ENCODE assay signal across 35 cellular contexts in the genomic region with DNA sequence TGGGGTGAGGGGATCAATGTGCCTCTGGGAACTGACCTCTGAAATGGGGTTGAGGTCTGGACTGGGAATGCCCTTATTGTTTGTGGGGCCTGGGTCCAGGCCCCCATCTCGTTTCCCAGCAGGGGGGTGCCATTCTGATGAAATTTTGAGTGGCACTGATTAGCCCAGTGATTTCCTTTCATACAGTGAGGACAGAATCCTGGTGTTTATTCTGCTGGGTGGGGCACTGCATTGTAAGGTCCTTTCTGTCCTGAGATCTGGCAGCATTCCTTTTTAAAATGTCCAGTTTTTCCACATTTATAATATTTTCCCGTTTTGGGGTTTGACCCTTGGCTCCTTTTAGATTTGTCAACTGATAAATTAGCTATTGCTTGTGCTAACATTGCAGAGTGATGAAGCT. TPM values are rescaled to one million over a fixed set of nuclear protein-coding genes. Genes with fewer than 3 reads are reported as not detected.
DNase-seq lines count a peak whose midpoint lies in the region; ATAC-seq and TF ChIP-seq lines count a peak whose summit lies in the region.
"Had no signal": no experiment of that assay in that cellular context is flagged by ENCODE, and none has a peak within 500 bp of the region (broad histone marks: within the 10 kb centered on the region; RNA-seq: fewer than 3 reads in every experiment).

No MANE protein-coding gene starts in this region.

- H3F3A ChIP-seq in SK-N-SH (replicated peaks; ENCODE audit: insufficient read depth): no peaks in the 10 kb centered on the region

- TF ChIP-seq EP300 in SK-N-SH (IDR thresholded peaks at IDR 0.05; ENCODE audit: borderline replicate concordance in 1 of 2, low read depth in 1 of 2, low read length in 1 of 2): no peak

- POLR2A ChIA-PET in SK-N-SH (lab: Yijun Ruan, JAX): no interaction called here
- POLR2A ChIA-PET in GM10248 (lab: Yijun Ruan, JAX): no interaction called here

- H2AFZ ChIP-seq in SK-N-SH (ENCODE audit: low read depth): peak overlapping the region; percentile 53; the same call in 1 of the 2 replicates
- H2AFZ ChIP-seq: parathyroid adenoma had no signal

- TF ChIP-seq CTCF in SK-N-SH (IDR thresholded peaks at IDR 0.05) (no peak), endodermal cell (conservative IDR thresholded peaks at IDR 0.05) (no peak), mucosa of descending colon (IDR thresholded peaks at IDR 0.05) (no peak), natural killer cell (IDR thresholded peaks at IDR 0.05) (no peak), GM10248 (IDR thresholded peaks at IDR 0.05; ENCODE audit: control extremely low read depth, extremely low read depth, low read depth, missing control alignments) (no peak)

- no peak for TF ChIP-seq RAD21 in SK-N-SH (IDR thresholded peaks at IDR 0.05; ENCODE audit: low read length)

- H3K4me3 ChIP-seq in SK-N-SH (ENCODE audit: low read depth in 2 of 2, low read length in 1 of 2) (no peak overlapping the region), endodermal cell (ENCODE audit: low read length) (peak overlapping the region; percentile 97), mucosa of descending colon (no peak overlapping the region)
- H3K4me3 ChIP-seq: Peyer's patch, right atrium auricular region had no signal

- no peak for DNase-seq in SK-N-SH
- DNase-seq in endodermal cell: no peak
- DNase-seq in mucosa of descending colon: peak in 2 of 3 donors; percentile 31 to 32
- no peak for DNase-seq in COLO668 (lab: John Stamatoyannopoulos, UW; ENCODE audit: unreplicated experiment)
- no peak for DNase-seq in natural killer cell
- no peak for DNase-seq in GM10248 (ENCODE audit: extremely low spot score)
- DNase-seq: 8988T; activated CD4-positive, CD25-positive, alpha-beta regulatory T cell treated with anti-CD3 and anti-CD28 coated beads, Interleukin-2, amount 50 U/mL, for 72 hours; activated CD8-positive, alpha-beta T cell treated with anti-CD3 and anti-CD28 coated beads for 36 hours; activated effector memory CD4-positive, alpha-beta T cell treated with Interleukin-2 at 50 U/mL for 16 hours; activated naive CD8-positive, alpha-beta T cell treated with anti-CD3 and anti-CD28 coated beads, Interleukin-2, amount 50 U/mL, for 24 hours; activated T-cell treated with anti-CD3 and anti-CD28 coated beads for 4 hours; CD4-positive, alpha-beta T cell; effector CD8-positive, alpha-beta T cell; foreskin melanocyte; GDM1; GOT3; hypothalamus; KG1; kidney glomerular epithelial cell; naive thymus-derived CD8-positive, alpha-beta T cell; NCI-H146; NCI-H510A treated with DMSO at 0.1 percent for 48 hours; Peyer's patch; stimulated activated naive CD4-positive, alpha-beta T cell treated with Interleukin-2 at 50 U/mL for 16 hours had no signal

- H3K27ac Mint-ChIP-seq in endodermal cell (peak overlapping the region; percentile 64), natural killer cell (no peak overlapping the region)
- H3K27ac Mint-ChIP-seq: activated CD8-positive, alpha-beta T cell treated with anti-CD3 and anti-CD28 coated beads for 36 hours; activated naive CD8-positive, alpha-beta T cell treated with anti-CD3 and anti-CD28 coated beads, Interleukin-2, amount 50 U/mL, for 24 hours; brain; CD4-positive, alpha-beta T cell; memory B cell; naive thymus-derived CD8-positive, alpha-beta T cell had no signal

- H3K9me2 ChIP-seq in SK-N-SH: no peaks in the 10 kb centered on the region

- intact Hi-C loops in mucosa of descending colon (cut with DNase I, micrococcal nuclease): no loop called here
- intact Hi-C loops in natural killer cell (cut with micrococcal nuclease): no loop called here

- 0% methylated on average over 2 of the region's 2 CpGs for WGBS in SK-N-SH (ENCODE audit: low lambda C conversion rate)
- 50 to 64% methylated on average over 2 of the region's 2 CpGs for WGBS in endodermal cell (ENCODE audit: insufficient coverage in 1 of 2, insufficient read length in 1 of 2), 2 experiments

- no peaks in the 10 kb centered on the region for H3K36me3 ChIP-seq in SK-N-SH (replicated peaks in 1 of 2; ENCODE audit: control insufficient read depth in 1 of 2, insufficient read depth in 2 of 2, low read length in 1 of 2)
- H3K36me3 ChIP-seq in endodermal cell (ENCODE audit: control insufficient read depth, insufficient read depth, low read length): peaks cover 57% of the 10 kb centered on the region
- no peaks in the 10 kb centered on the region for H3K36me3 ChIP-seq in mucosa of descending colon (ENCODE audit: low read depth)
- H3K36me3 ChIP-seq: Peyer's patch, right atrium auricular region had no signal

- H3K27me3 ChIP-seq in SK-N-SH (ENCODE audit: insufficient read depth) (no peaks in the 10 kb centered on the region), endodermal cell (ENCODE audit: control insufficient read depth, insufficient read depth, low read length, poor library complexity, severe bottlenecking) (no peaks in the 10 kb centered on the region)
- H3K27me3 ChIP-seq: Peyer's patch, right atrium auricular region had no signal

- peaks cover 79% of the 10 kb centered on the region for H3K4me1 Mint-ChIP-seq in endodermal cell
- H3K4me1 Mint-ChIP-seq in natural killer cell: no peaks in the 10 kb centered on the region
- H3K4me1 Mint-ChIP-seq: activated naive CD8-positive, alpha-beta T cell treated with anti-CD3 and anti-CD28 coated beads, Interleukin-2, amount 50 U/mL, for 24 hours; memory B cell; naive thymus-derived CD8-positive, alpha-beta T cell had no signal

- H3K27ac ChIP-seq in SK-N-SH (ENCODE audit: low read depth in 2 of 2, low read length in 1 of 2) (no peak overlapping the region), endodermal cell (ENCODE audit: low read depth, low read length) (no peak overlapping the region)
- H3K27ac ChIP-seq: parathyroid adenoma, Peyer's patch, right atrium auricular region had no signal

- H3K9ac ChIP-seq in SK-N-SH (no peak overlapping the region), endodermal cell (ENCODE audit: extremely low read depth, low read length, poor library complexity, severe bottlenecking) (peak overlapping the region; percentile 88)
- H3K9ac ChIP-seq: parathyroid adenoma had no signal

- peaks cover 24% of the 10 kb centered on the region for H3K9me3 Mint-ChIP-seq in endodermal cell
- H3K9me3 Mint-ChIP-seq in natural killer cell: no peaks in the 10 kb centered on the region
- H3K9me3 Mint-ChIP-seq: activated CD8-positive, alpha-beta T cell treated with anti-CD3 and anti-CD28 coated beads for 36 hours; activated naive CD8-positive, alpha-beta T cell treated with anti-CD3 and anti-CD28 coated beads, Interleukin-2, amount 50 U/mL, for 24 hours; brain; CD4-positive, alpha-beta T cell had no signal

- H3K36me3 Mint-ChIP-seq in endodermal cell (ENCODE audit: low read depth): peaks cover 51% of the 10 kb centered on the region
- no peaks in the 10 kb centered on the region for H3K36me3 Mint-ChIP-seq in natural killer cell
- H3K36me3 Mint-ChIP-seq: brain, memory B cell had no signal

- H4K20me1 ChIP-seq in SK-N-SH (ENCODE audit: insufficient read depth): no peaks in the 10 kb centered on the region

- H3K4me3 Mint-ChIP-seq in endodermal cell: peak overlapping the region; percentile 74
- H3K4me3 Mint-ChIP-seq in natural killer cell: no peak overlapping the region
- H3K4me3 Mint-ChIP-seq: activated CD8-positive, alpha-beta T cell treated with anti-CD3 and anti-CD28 coated beads for 36 hours; activated naive CD8-positive, alpha-beta T cell treated with anti-CD3 and anti-CD28 coated beads, Interleukin-2, amount 50 U/mL, for 24 hours; brain; CD4-positive, alpha-beta T cell; memory B cell; naive thymus-derived CD8-positive, alpha-beta T cell had no signal

- H3K4me1 ChIP-seq in SK-N-SH (ENCODE audit: control insufficient read depth in 1 of 2, insufficient read depth in 2 of 2, low read depth in 1 of 2, low read length in 1 of 2) (no peaks in the 10 kb centered on the region; a peak in 2 of 4 replicates), endodermal cell (ENCODE audit: control insufficient read depth, insufficient read depth, low read length) (peaks cover 18% of the 10 kb centered on the region), mucosa of descending colon (ENCODE audit: low read depth) (peaks cover 19% of the 10 kb centered on the region)
- H3K4me1 ChIP-seq: parathyroid adenoma, Peyer's patch, right atrium auricular region had no signal

- ATAC-seq in SK-N-SH treated with all-trans-retinoic acid at 6 μM for 48 hours (no peak), mucosa of descending colon (peak; percentile 73), GM21381 (IDR thresholded peaks at IDR 0.05; ENCODE audit: unreplicated experiment) (no peak), natural killer cell (no peak)
- ATAC-seq: activated CD8-positive, alpha-beta T cell treated with anti-CD3 and anti-CD28 coated beads for 36 hours; activated naive CD8-positive, alpha-beta T cell treated with anti-CD3 and anti-CD28 coated beads, Interleukin-2, amount 50 U/mL, for 24 hours; esophagus mucosa; naive thymus-derived CD8-positive, alpha-beta T cell had no signal

- CTCF ChIA-PET in SK-N-SH (lab: Yijun Ruan, JAX): interaction anchor here (2.1 to 4.6 kb wide), 2 partner anchors 12 to 83 kb away, joined by 11 to 28 read pairs; partner anchors contain the start of gene EIF3F
- CTCF ChIA-PET in GM10248 (lab: Yijun Ruan, JAX): interaction anchor here (1.4 to 3.4 kb wide), 2 partner anchors 11 to 102 kb away, joined by 5 to 21 read pairs; no protein-coding TSS in a partner anchor

- no peaks in the 10 kb centered on the region for H3K9me3 ChIP-seq in SK-N-SH
- peaks cover 39% of the 10 kb centered on the region for H3K9me3 ChIP-seq in endodermal cell (ENCODE audit: control insufficient read depth, low read length)
- H3K9me3 ChIP-seq in mucosa of descending colon: no peaks in the 10 kb centered on the region
- H3K9me3 ChIP-seq: Peyer's patch, right atrium auricular region had no signal

- H3K4me2 ChIP-seq in SK-N-SH: no peak overlapping the region

- H3K27me3 Mint-ChIP-seq in endodermal cell (ENCODE audit: insufficient read depth) (no peaks in the 10 kb centered on the region), natural killer cell (ENCODE audit: low read depth in 2 of 2) (peaks cover 5 to 34% of the 10 kb centered on the region in 2 donors)

- H3K79me2 ChIP-seq in SK-N-SH (ENCODE audit: insufficient read depth): no peaks in the 10 kb centered on the region
- H3K79me2 ChIP-seq: parathyroid adenoma had no signal

TF ChIP-seq in SK-N-SH treated with all-trans-retinoic acid at 6 μM for 48 hours, 23 proteins besides CTCF, POLR2A, EP300 and RAD21 (continues in another document):
- TF ChIP-seq ESRRG (CRISPR knock-in tag; IDR thresholded peaks at IDR 0.05): no peak

RNA-seq across cellular contexts. Expression of gene OR10A6, which starts 27.1 kb away (rescaled TPM):
- 0.02 TPM in 1 of 2 replicates, not detected in the other for polyA plus RNA-seq in SK-N-SH (2012; rRNA removed)
- 0.01 and 0.03 TPM in 2 replicates for polyA plus RNA-seq in SK-N-SH (2012; cell fraction: cytosol; rRNA removed)
- 0.05 TPM in 1 of 2 replicates, not detected in the other for polyA plus RNA-seq in SK-N-SH (2012; cell fraction: nucleus; rRNA removed)
- total RNA-seq in endodermal cell (not detected), mucosa of descending colon (not detected), natural killer cell (not detected)
- not detected for polyA plus RNA-seq in endodermal cell (2013, experiment 1 of 2)
- polyA plus RNA-seq in endodermal cell (2013, experiment 2 of 2): not detected
- total RNA-seq: activated CD8-positive, alpha-beta T cell treated with anti-CD3 and anti-CD28 coated beads for 36 hours; CD4-positive, alpha-beta T cell; esophagus mucosa; HT-29; naive thymus-derived CD8-positive, alpha-beta T cell; Peyer's patch; right atrium auricular region; T-helper 1 cell treated with Interleukin-12 subunit alpha and Interleukin-12 subunit beta and Interleukin-4 antibody, amounts not matched to agents 30 ng/mL and 1 ng/mL, for 36 hours had no signal
- polyA plus RNA-seq: naive thymus-derived CD8-positive, alpha-beta T cell had no signal

RNA-seq across cellular contexts. Expression of gene OR10A3, which starts 37.6 kb away (rescaled TPM):
- polyA plus RNA-seq in SK-N-SH (2012; rRNA removed): not detected in 2 replicates
- not detected in 2 replicates for polyA plus RNA-seq in SK-N-SH (2012; cell fraction: cytosol; rRNA removed)
- 0.04 TPM in 1 of 2 replicates, not detected in the other for polyA plus RNA-seq in SK-N-SH (2012; cell fraction: nucleus; rRNA removed)
- total RNA-seq in endodermal cell (not detected), mucosa of descending colon (not detected), natural killer cell (not detected)
- polyA plus RNA-seq in endodermal cell (2013, experiment 1 of 2): not detected
- not detected for polyA plus RNA-seq in endodermal cell (2013, experiment 2 of 2)
- total RNA-seq: activated CD8-positive, alpha-beta T cell treated with anti-CD3 and anti-CD28 coated beads for 36 hours; CD4-positive, alpha-beta T cell; esophagus mucosa; HT-29; naive thymus-derived CD8-positive, alpha-beta T cell; Peyer's patch; right atrium auricular region; T-helper 1 cell treated with Interleukin-12 subunit alpha and Interleukin-12 subunit beta and Interleukin-4 antibody, amounts not matched to agents 30 ng/mL and 1 ng/mL, for 36 hours had no signal
- polyA plus RNA-seq: naive thymus-derived CD8-positive, alpha-beta T cell; thymus had no signal

Comparison
In these comparisons a context has a peak if more than half of its experiments do, and no peak if none do; other contexts are left out.
1. DNase-seq: peak in mucosa of descending colon (2 of 3); none in SK-N-SH (single experiment), endodermal cell (single experiment), COLO668 (single experiment), natural killer cell (single experiment) and GM10248 (single experiment).